35 cellular contexts compared by ENCODE assay signal in the genomic region with DNA sequence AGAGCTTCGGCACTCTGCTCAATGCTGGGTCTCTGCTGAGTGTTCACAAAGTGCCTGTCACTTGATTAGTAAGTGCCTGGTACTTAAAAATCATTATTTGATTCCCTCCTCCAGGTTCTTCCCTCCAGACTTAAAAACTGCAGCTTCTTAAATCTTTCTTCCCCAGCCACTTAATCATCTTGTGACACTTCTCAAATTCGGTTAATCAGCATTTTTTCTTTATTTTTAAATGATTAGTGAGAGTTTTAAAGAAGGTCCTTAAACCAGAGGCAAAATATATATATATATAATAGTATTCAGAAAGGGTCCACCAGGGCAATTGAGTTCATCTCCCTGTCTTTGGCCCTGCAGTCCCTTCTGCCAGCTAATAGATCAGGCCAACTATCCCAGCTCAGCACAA. TPM values are rescaled to one million over a fixed set of nuclear protein-coding genes. Genes with fewer than 3 reads are reported as not detected.
"Had no signal": no experiment of that assay in that cellular context is flagged by ENCODE, and none has a peak within 500 bp of the region (broad histone marks: within the 10 kb centered on the region; RNA-seq: fewer than 3 reads in every experiment).

No MANE protein-coding gene starts in this region.

- H3K4me3 ChIP-seq: neural progenitor cell, ovary, psoas muscle, skin epidermis, smooth muscle cell, spleen, suprapubic skin, testis, tibial artery, upper lobe of left lung, vagina had no signal

- H3K36me3 Mint-ChIP-seq: natural killer cell treated with Interleukin-12 subunit alpha and Interleukin-12 subunit beta and Interleukin-15 and Interleukin-18, amount 100 ng/mL, for 72 hours; neural progenitor cell; stimulated activated memory B cell treated with anti-CD40 and anti-IgM and Interleukin-4, amounts not matched to agents 10 μg/mL and 1 μg/mL and 100 μg/mL, for 72 hours had no signal

- H3K4me3 Mint-ChIP-seq: naive thymus-derived CD4-positive, alpha-beta T cell; natural killer cell treated with Interleukin-12 subunit alpha and Interleukin-12 subunit beta and Interleukin-15 and Interleukin-18, amount 100 ng/mL, for 72 hours; neural progenitor cell; stimulated activated memory B cell treated with anti-CD40 and anti-IgM and Interleukin-4, amounts not matched to agents 10 μg/mL and 1 μg/mL and 100 μg/mL, for 72 hours; stimulated activated naive CD8-positive, alpha-beta T cell treated with anti-CD3 and anti-CD28 coated beads, Interleukin-15, amount 100 ng/mL, for 72 hours had no signal

- H2AFZ ChIP-seq: neural progenitor cell, parathyroid adenoma had no signal

- H3K27ac ChIP-seq: neural progenitor cell, ovary, parathyroid adenoma, psoas muscle, skin epidermis, spleen, suprapubic skin, testis, tibial artery, upper lobe of left lung, vagina had no signal

- H3K9ac ChIP-seq: neural progenitor cell, parathyroid adenoma had no signal

- H3K79me2 ChIP-seq: parathyroid adenoma had no signal

- ATAC-seq: naive thymus-derived CD4-positive, alpha-beta T cell; natural killer cell treated with Interleukin-12 subunit alpha and Interleukin-12 subunit beta and Interleukin-15 and Interleukin-18, amount 100 ng/mL, for 72 hours; psoas muscle; right cardiac atrium; sciatic nerve; stimulated activated memory B cell treated with anti-CD40 and anti-IgM and Interleukin-4, amounts not matched to agents 10 μg/mL and 1 μg/mL and 100 μg/mL, for 72 hours; stimulated activated naive CD8-positive, alpha-beta T cell treated with anti-CD3 and anti-CD28 coated beads, Interleukin-15, amount 100 ng/mL, for 72 hours; stimulated activated naive CD8-positive, alpha-beta T cell treated with anti-CD3 and anti-CD28 coated beads, Interleukin-15, Interleukin-2, amounts not matched to agents 100 U/mL and 50 U/mL, for 24 hours had no signal

- H3K27me3 ChIP-seq: neural progenitor cell, ovary, suprapubic skin, testis, tibial artery, upper lobe of left lung, vagina had no signal

- H3K36me3 ChIP-seq: neural progenitor cell, ovary, spleen, suprapubic skin, tibial artery, upper lobe of left lung, vagina had no signal

- H3K9me3 Mint-ChIP-seq: natural killer cell treated with Interleukin-12 subunit alpha and Interleukin-12 subunit beta and Interleukin-15 and Interleukin-18, amount 100 ng/mL, for 72 hours had no signal

- H3K4me1 ChIP-seq: parathyroid adenoma, psoas muscle, spleen, testis, upper lobe of left lung, vagina had no signal

- H3K9me3 ChIP-seq: ovary, psoas muscle, suprapubic skin, testis, tibial artery, upper lobe of left lung, vagina had no signal

- H3K4me1 Mint-ChIP-seq: naive thymus-derived CD4-positive, alpha-beta T cell; stimulated activated memory B cell treated with anti-CD40 and anti-IgM and Interleukin-4, amounts not matched to agents 10 μg/mL and 1 μg/mL and 100 μg/mL, for 72 hours; stimulated activated naive CD8-positive, alpha-beta T cell treated with anti-CD3 and anti-CD28 coated beads, Interleukin-15, amount 100 ng/mL, for 72 hours had no signal

- FAIRE-seq: urothelium cell line had no signal

- H3K27ac Mint-ChIP-seq: naive thymus-derived CD4-positive, alpha-beta T cell; natural killer cell treated with Interleukin-12 subunit alpha and Interleukin-12 subunit beta and Interleukin-15 and Interleukin-18, amount 100 ng/mL, for 72 hours; neural progenitor cell; progenitor cell of endocrine pancreas; stimulated activated memory B cell treated with anti-CD40 and anti-IgM and Interleukin-4, amounts not matched to agents 10 μg/mL and 1 μg/mL and 100 μg/mL, for 72 hours; stimulated activated naive CD8-positive, alpha-beta T cell treated with anti-CD3 and anti-CD28 coated beads, Interleukin-15, amount 100 ng/mL, for 72 hours had no signal

- H3K4me2 ChIP-seq: neural progenitor cell, smooth muscle cell had no signal

- DNase-seq: naive thymus-derived CD4-positive, alpha-beta T cell; occipital lobe; ovary; posterior cingulate gyrus; psoas muscle; right cardiac atrium; spleen; stimulated activated CD4-positive, alpha-beta T cell treated with anti-CD3 and anti-CD28 coated beads, Interleukin-12 subunit alpha, Interleukin-12 subunit beta, amount 100 ng/mL, for 4 hours; stimulated activated CD4-positive, alpha-beta T cell treated with anti-CD3 and anti-CD28 coated beads, Interleukin-1b, Interleukin-23, amount 100 ng/mL, for 48 hours; stimulated activated CD4-positive, alpha-beta T cell treated with anti-CD3 and anti-CD28 coated beads, Interleukin-4, amount 100 ng/mL, for 1 hour; stimulated activated CD4-positive, alpha-beta T cell treated with anti-CD3 and anti-CD28 coated beads, Interleukin-4, amount 100 ng/mL, for 4 hours; stimulated activated CD8-positive, alpha-beta memory T cell treated with anti-CD3 and anti-CD28 coated beads, Interleukin-4, amount 100 ng/mL, for 48 hours; stimulated activated naive CD4-positive, alpha-beta T cell; stimulated activated naive CD8-positive, alpha-beta T cell treated with anti-CD3 and anti-CD28 coated beads, Interleukin-15, amount 100 ng/mL, for 72 hours; stimulated activated naive CD8-positive, alpha-beta T cell treated with anti-CD3 and anti-CD28 coated beads, Interleukin-15, Interleukin-2, amounts not matched to agents 100 U/mL and 50 U/mL, for 24 hours; substantia nigra; testis; tibial artery; trophoblast cell; upper lobe of left lung had no signal

RNA-seq across cellular contexts. Expression of gene BANF2, which starts 8.0 kb away (rescaled TPM):
- total RNA-seq: naive thymus-derived CD4-positive, alpha-beta T cell; natural killer cell treated with Interleukin-12 subunit alpha and Interleukin-12 subunit beta and Interleukin-15 and Interleukin-18, amount 100 ng/mL, for 72 hours; occipital lobe; osteoblast; ovary; progenitor cell of endocrine pancreas; psoas muscle; renal cortical epithelial cell; right cardiac atrium; sciatic nerve; smooth muscle cell; spleen; suprapubic skin; upper lobe of left lung; ureter; vagina had no signal
- polyA plus RNA-seq: naive thymus-derived CD4-positive, alpha-beta T cell; neural cell; ovary; psoas muscle; right cardiac atrium; smooth muscle cell; spleen had no signal
